Comparison of ENCODE assay signal across 16 cellular contexts in the genomic region with DNA sequence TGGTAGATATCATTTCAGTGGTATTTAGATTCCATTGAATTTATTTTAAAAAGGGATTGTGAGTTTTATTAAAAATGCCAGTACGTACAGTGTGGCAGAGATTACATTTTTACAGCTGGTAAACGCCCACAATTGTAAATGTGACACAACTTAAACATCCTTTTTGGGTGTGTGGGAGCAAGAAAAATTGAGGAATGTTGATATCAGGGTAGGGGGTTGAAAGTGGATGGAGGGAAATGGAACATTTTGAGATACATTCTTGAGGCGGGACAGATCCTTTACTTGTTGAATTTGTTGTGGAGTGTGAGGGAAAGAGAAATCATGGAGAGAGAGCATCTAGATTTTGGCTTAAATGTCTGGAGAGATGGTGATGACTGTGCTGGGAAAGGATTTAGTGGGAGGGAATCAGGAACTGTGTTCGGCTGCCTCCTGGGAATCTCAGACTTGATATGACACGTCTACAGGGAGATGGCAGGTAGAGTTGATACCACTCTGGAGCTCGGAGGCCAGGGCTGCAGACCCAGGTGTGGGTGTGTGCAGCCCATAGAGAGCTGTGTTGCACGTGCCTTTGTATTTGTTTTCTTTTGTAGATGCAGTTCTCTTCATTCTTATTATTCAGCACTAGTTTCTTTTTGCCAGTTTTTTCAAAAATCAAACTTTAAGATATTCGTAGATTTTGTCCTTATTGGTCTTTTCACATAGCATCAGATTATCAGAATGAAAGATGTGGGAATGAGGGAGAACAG. TPM values are rescaled to one million over a fixed set of nuclear protein-coding genes. Genes with fewer than 3 reads are reported as not detected.
DNase-seq lines count a peak whose midpoint lies in the region; ATAC-seq and TF ChIP-seq lines count a peak whose summit lies in the region.
"Had no signal": no experiment of that assay in that cellular context is flagged by ENCODE, and none has a peak within 500 bp of the region (broad histone marks: within the 10 kb centered on the region; RNA-seq: fewer than 3 reads in every experiment).

No MANE protein-coding gene starts in this region.

- no peak for TF ChIP-seq CTCF in GM12865 (IDR thresholded peaks at IDR 0.05; ENCODE audit: insufficient read depth, low read depth, low read length, missing control alignments)
- no peak for TF ChIP-seq CTCF in coronary artery (IDR thresholded peaks at IDR 0.05)

- H3K27me3 ChIP-seq in CD4-positive, CD25-positive, alpha-beta regulatory T cell (ENCODE audit: control insufficient read depth, insufficient read depth, low read length), result no peaks in the 10 kb centered on the region
- H3K27me3 ChIP-seq in naive thymus-derived CD4-positive, alpha-beta T cell (ENCODE audit: control insufficient read depth in 2 of 2, insufficient read depth in 2 of 2, low read length in 2 of 2), result no peaks in the 10 kb centered on the region
- H3K27me3 ChIP-seq: adrenal gland, BE2C had no signal

- peak overlapping the region; percentile 13 to 53 (median 24) for H3K4me3 Mint-ChIP-seq in CD4-positive, CD25-positive, alpha-beta regulatory T cell
- no peak overlapping the region for H3K4me3 Mint-ChIP-seq in T-helper 17 cell
- peak overlapping the region in 9 of 10 donors; percentile 23 to 76 (median 59) for H3K4me3 Mint-ChIP-seq in naive thymus-derived CD4-positive, alpha-beta T cell
- H3K4me3 Mint-ChIP-seq: central memory CD8-positive, alpha-beta T cell had no signal

- H3K27ac Mint-ChIP-seq in CD4-positive, CD25-positive, alpha-beta regulatory T cell, result peak overlapping the region; percentile 59 to 88 (median 76)
- peak overlapping the region; percentile 95 for H3K27ac Mint-ChIP-seq in T-helper 17 cell
- peak overlapping the region in 8 of 9 donors; percentile 19 to 98 (median 67) for H3K27ac Mint-ChIP-seq in naive thymus-derived CD4-positive, alpha-beta T cell

- no peaks in the 10 kb centered on the region for H3K27me3 Mint-ChIP-seq in CD4-positive, CD25-positive, alpha-beta regulatory T cell
- H3K27me3 Mint-ChIP-seq in T-helper 17 cell, result no peaks in the 10 kb centered on the region
- H3K27me3 Mint-ChIP-seq in naive thymus-derived CD4-positive, alpha-beta T cell, result no peaks in the 10 kb centered on the region
- H3K27me3 Mint-ChIP-seq: central memory CD8-positive, alpha-beta T cell had no signal

- POLR2A ChIA-PET in naive thymus-derived CD4-positive, alpha-beta T cell (lab: Charles Lee), result interaction anchor here (0.8 to 3.9 kb wide), 9 partner anchors 7 to 698 kb away, joined by 3 to 18 read pairs (median 7); a partner anchor contains a TSS

- peaks cover 55 to 92% (median 68%) of the 10 kb centered on the region in 4 donors for H3K4me1 Mint-ChIP-seq in CD4-positive, CD25-positive, alpha-beta regulatory T cell
- H3K4me1 Mint-ChIP-seq in T-helper 17 cell, result peaks cover 51% of the 10 kb centered on the region
- H3K4me1 Mint-ChIP-seq in naive thymus-derived CD4-positive, alpha-beta T cell, result peaks cover 65 to 96% (median 79%) of the 10 kb centered on the region in 7 donors

- H3K36me3 ChIP-seq in CD4-positive, CD25-positive, alpha-beta regulatory T cell (ENCODE audit: control insufficient read depth, insufficient read depth, low read length), result peaks cover 70% of the 10 kb centered on the region
- peaks cover 2 to 28% (median 12%) of the 10 kb centered on the region in 3 experiments for H3K36me3 ChIP-seq in naive thymus-derived CD4-positive, alpha-beta T cell (ENCODE audit: control insufficient read depth in 2 of 3, insufficient read depth in 3 of 3, low read length in 3 of 3)
- H3K36me3 ChIP-seq: adrenal gland had no signal

- peak overlapping the region; percentile 39 for H3K27ac ChIP-seq in CD4-positive, CD25-positive, alpha-beta regulatory T cell (ENCODE audit: insufficient read depth, low read length, poor library complexity, severe bottlenecking)
- peak overlapping the region; percentile 46 for H3K27ac ChIP-seq in naive thymus-derived CD4-positive, alpha-beta T cell (ENCODE audit: low read depth, low read length)
- peak overlapping the region in 1 of 2 donors; percentile 65 for H3K27ac ChIP-seq in coronary artery
- H3K27ac ChIP-seq: adrenal gland, HL-60 had no signal

- H3K36me3 Mint-ChIP-seq in CD4-positive, CD25-positive, alpha-beta regulatory T cell, result peaks cover 44% of the 10 kb centered on the region
- H3K36me3 Mint-ChIP-seq in T-helper 17 cell (ENCODE audit: low read depth), result peaks cover 17% of the 10 kb centered on the region
- H3K36me3 Mint-ChIP-seq in naive thymus-derived CD4-positive, alpha-beta T cell, result peaks cover 19 to 47% (median 36%) of the 10 kb centered on the region in 5 donors

- no peaks in the 10 kb centered on the region for H3K9me3 Mint-ChIP-seq in CD4-positive, CD25-positive, alpha-beta regulatory T cell
- H3K9me3 Mint-ChIP-seq in naive thymus-derived CD4-positive, alpha-beta T cell, result peaks cover 0 to 2% (median 0%) of the 10 kb centered on the region in 11 donors
- H3K9me3 Mint-ChIP-seq: central memory CD8-positive, alpha-beta T cell had no signal

- ATAC-seq in CD4-positive, CD25-positive, alpha-beta regulatory T cell (ENCODE audit: low read depth in 2 of 2), result no peak
- ATAC-seq in T-helper 17 cell (no peak), GM19023 (IDR thresholded peaks at IDR 0.05; ENCODE audit: unreplicated experiment) (no peak)
- no peak for ATAC-seq in naive thymus-derived CD4-positive, alpha-beta T cell

- H3K9me3 ChIP-seq in CD4-positive, CD25-positive, alpha-beta regulatory T cell (ENCODE audit: control insufficient read depth in 2 of 2, low read length in 2 of 2), result no peaks in the 10 kb centered on the region
- no peaks in the 10 kb centered on the region for H3K9me3 ChIP-seq in T-helper 17 cell (ENCODE audit: control insufficient read depth, low read length, poor library complexity, severe bottlenecking)
- no peaks in the 10 kb centered on the region for H3K9me3 ChIP-seq in naive thymus-derived CD4-positive, alpha-beta T cell (ENCODE audit: control insufficient read depth in 2 of 3, low read length in 3 of 3)
- H3K9me3 ChIP-seq: adrenal gland, BE2C had no signal

- H3K4me3 ChIP-seq in CD4-positive, CD25-positive, alpha-beta regulatory T cell (ENCODE audit: low read depth, low read length), result no peak overlapping the region
- H3K4me3 ChIP-seq in GM12865 (ENCODE audit: low read depth, low read length), result peak overlapping the region; percentile 27
- no peak overlapping the region for H3K4me3 ChIP-seq in naive thymus-derived CD4-positive, alpha-beta T cell (ENCODE audit: low read length)
- no peak overlapping the region for H3K4me3 ChIP-seq in coronary artery
- H3K4me3 ChIP-seq: adrenal gland had no signal

- no peak for DNase-seq in CD4-positive, CD25-positive, alpha-beta regulatory T cell
- DNase-seq in GM12865 (ENCODE audit: low read depth), result no peak
- DNase-seq in T-helper 17 cell, result no peak
- no peak for DNase-seq in naive thymus-derived CD4-positive, alpha-beta T cell
- no peak for DNase-seq in coronary artery (ENCODE audit: low spot score)
- no peak for DNase-seq in T1000 (lab: John Stamatoyannopoulos, UW)
- DNase-seq: activated CD8-positive, alpha-beta memory T cell treated with anti-CD3 and anti-CD28 coated beads, Interleukin-2, amount 50 U/mL, for 48 hours; adrenal gland; BE2C; DMS79 treated with DMSO at 0.1 percent for 48 hours; Karpas-422; NCI-H1436 treated with DMSO at 0.1 percent for 48 hours; NCI-H510A had no signal

- peaks cover 62% of the 10 kb centered on the region for H3K4me1 ChIP-seq in CD4-positive, CD25-positive, alpha-beta regulatory T cell (ENCODE audit: control insufficient read depth, insufficient read depth, low read length, poor library complexity, severe bottlenecking)
- peaks cover 14 to 69% of the 10 kb centered on the region in 2 donors for H3K4me1 ChIP-seq in naive thymus-derived CD4-positive, alpha-beta T cell (ENCODE audit: control insufficient read depth in 2 of 2, insufficient read depth in 2 of 2, low read length in 2 of 2)
- H3K4me1 ChIP-seq: adrenal gland, BE2C had no signal

- CTCF ChIA-PET in naive thymus-derived CD4-positive, alpha-beta T cell (lab: Charles Lee), result interaction anchor here (0.6 to 1.4 kb wide), 4 partner anchors 9 to 230 kb away, joined by 3 read pairs; no protein-coding TSS in a partner anchor

- intact Hi-C loops in naive thymus-derived CD4-positive, alpha-beta T cell (cut with micrococcal nuclease), result no loop called here

RNA-seq across cellular contexts. Expression of a gene that starts 10.8 kb away (rescaled TPM):
- total RNA-seq in CD4-positive, CD25-positive, alpha-beta regulatory T cell, result 86.4 TPM
- 10 to 100 TPM; 35.5 to 48.4 (median 40.1) TPM for polyA plus RNA-seq in CD4-positive, CD25-positive, alpha-beta regulatory T cell
- total RNA-seq in T-helper 17 cell, result 10 to 100 TPM; 83.8 to 92.7 TPM
- total RNA-seq in naive thymus-derived CD4-positive, alpha-beta T cell, result 100 to 1,000 TPM in 2 of 5 experiments, 10 to 100 TPM in 3; 45.8 to 111 (median 97.7) TPM
- 10 to 100 TPM; 45.7 to 59.9 TPM for polyA plus RNA-seq in naive thymus-derived CD4-positive, alpha-beta T cell
